Comparison of ENCODE assay signal across 1 cellular context in the genomic region with DNA sequence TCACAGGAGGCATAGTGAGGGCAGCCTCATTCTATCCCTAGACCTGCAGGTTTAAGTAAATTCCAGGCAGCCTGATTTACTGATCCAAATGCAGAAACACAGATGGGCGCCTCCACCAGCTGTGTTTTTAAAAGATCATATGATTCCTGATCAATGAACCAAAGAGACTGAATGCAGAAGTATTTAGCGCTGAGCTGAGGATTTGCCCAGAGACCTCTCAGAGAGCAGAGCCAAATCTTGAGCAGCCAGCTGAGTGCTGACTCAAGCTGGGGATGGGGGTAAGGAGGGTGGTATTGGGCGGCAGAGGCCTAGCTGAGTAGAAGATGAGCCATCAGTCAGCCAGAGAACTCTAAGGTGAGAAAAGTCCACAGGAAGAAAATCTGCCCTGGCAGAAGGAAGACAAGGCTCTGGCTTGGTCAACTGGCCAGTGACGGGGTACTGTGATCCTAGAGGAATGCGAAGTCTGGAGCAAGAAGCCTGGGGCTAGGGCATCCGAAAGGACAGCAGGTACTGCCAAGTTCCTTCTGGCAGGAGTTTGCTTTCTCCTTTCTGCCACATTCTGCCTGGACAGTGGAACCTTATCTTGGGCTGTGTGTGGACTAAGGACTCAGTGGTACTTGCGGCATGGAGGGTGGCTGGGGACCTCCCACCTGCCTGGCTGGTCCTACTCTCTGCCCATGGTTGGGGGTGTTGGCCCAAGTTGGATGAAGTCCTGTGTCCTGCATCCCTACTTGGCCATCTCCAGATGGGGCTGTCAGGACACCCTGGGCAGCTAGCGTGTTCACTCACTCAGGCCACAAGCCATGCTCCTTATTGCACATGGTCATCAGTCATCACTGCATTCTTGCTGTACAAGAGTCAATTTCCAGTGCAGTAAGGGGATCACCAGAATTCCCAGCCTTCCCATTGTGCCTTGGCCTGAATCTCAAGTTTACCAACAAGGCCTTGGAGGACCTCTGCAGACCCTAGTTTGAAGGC.
TF ChIP-seq lines count a peak whose summit lies in the region.

No MANE protein-coding gene starts in this region.

TF ChIP-seq in WTC11, 78 proteins besides CTCF, POLR2A, EP300 and RAD21 (continued from another document):
- no peak for TF ChIP-seq TEAD1 (CRISPR knock-in tag; IDR thresholded peaks at IDR 0.05)
